ENCODE assay signal across 27 cellular contexts in genomic region chr9:4654084-4654483, GRCh38.
"Had no signal": no experiment of that assay in that cellular context is flagged by ENCODE, and none has a peak within 500 bp of the region (broad histone marks: within the 10 kb centered on the region; RNA-seq: fewer than 3 reads in every experiment).

No MANE protein-coding gene starts in this region.

- H3K9me3 Mint-ChIP-seq: neural crest cell; stimulated activated naive B cell treated with anti-CD40 and anti-IgM and Interleukin-4, amounts not matched to agents 10 μg/mL and 1 μg/mL and 100 μg/mL, for 72 hours; T-helper 2 cell treated with Interferon-gamma antibody and Interleukin-4, amounts not matched to agents 5 μg/mL and 100 μg/mL, for 36 hours had no signal

- H3K27ac ChIP-seq: colonic mucosa, left ventricle myocardium inferior, parathyroid adenoma, psoas muscle, sigmoid colon, tibial nerve had no signal

- H3K36me3 ChIP-seq: colonic mucosa, left ventricle myocardium inferior, sigmoid colon had no signal

- H3K4me1 ChIP-seq: colonic mucosa, left ventricle myocardium inferior, parathyroid adenoma, psoas muscle, sigmoid colon, tibial nerve had no signal

- H3K36me3 Mint-ChIP-seq: stimulated activated naive B cell treated with anti-CD40 and anti-IgM and Interleukin-4, amounts not matched to agents 10 μg/mL and 1 μg/mL and 100 μg/mL, for 72 hours had no signal

- H3K4me3 ChIP-seq: colonic mucosa, left ventricle myocardium inferior, psoas muscle, sigmoid colon, tibial nerve had no signal

- H3K9me3 ChIP-seq: colonic mucosa, left ventricle myocardium inferior, psoas muscle, sigmoid colon, tibial nerve had no signal

- H3K27me3 ChIP-seq: colonic mucosa, sigmoid colon, tibial nerve had no signal

- FAIRE-seq: bronchial epithelial cell, frontal cortex, small intestine had no signal

- DNase-seq: activated CD4-positive, alpha-beta T cell treated with anti-CD3 and anti-CD28 coated beads for 4 hours; activated CD4-positive, alpha-beta T cell treated with anti-CD3 and anti-CD28 coated beads, Interleukin-2, amount 50 U/mL, for 48 hours; activated CD4-positive, CD25-positive, alpha-beta regulatory T cell; activated naive CD4-positive, alpha-beta T cell treated with Interleukin-2 at 50 U/mL for 16 hours; activated T-cell treated with anti-CD3 and anti-CD28 coated beads, Interleukin-2, amount 50 U/mL, for 48 hours; anterior cingulate cortex; cerebellar nuclear complex; colonic mucosa; effector CD8-positive, alpha-beta T cell; glutamatergic neuron; islet precursor cell; left ventricle myocardium inferior; occipital lobe; psoas muscle; sigmoid colon; small intestine; stimulated activated CD4-positive, alpha-beta T cell treated with anti-CD3 and anti-CD28 coated beads, Interleukin-4, amount 100 ng/mL, for 4 hours; stimulated activated CD8-positive, alpha-beta memory T cell treated with anti-CD3 and anti-CD28 coated beads, Interleukin-4, amount 100 ng/mL, for 48 hours; stimulated activated naive B cell treated with anti-CD40 and anti-IgM and Interleukin-4, amounts not matched to agents 10 μg/mL and 1 μg/mL and 100 μg/mL, for 72 hours; T-helper 1 cell had no signal

- H3K4me1 Mint-ChIP-seq: neural crest cell; stimulated activated naive B cell treated with anti-CD40 and anti-IgM and Interleukin-4, amounts not matched to agents 10 μg/mL and 1 μg/mL and 100 μg/mL, for 72 hours had no signal

- H3K9ac ChIP-seq: parathyroid adenoma had no signal

- H3K79me2 ChIP-seq: parathyroid adenoma had no signal

- H2AFZ ChIP-seq: parathyroid adenoma had no signal

- H3K27ac Mint-ChIP-seq: activated naive CD8-positive, alpha-beta T cell; stimulated activated naive B cell treated with anti-CD40 and anti-IgM and Interleukin-4, amounts not matched to agents 10 μg/mL and 1 μg/mL and 100 μg/mL, for 72 hours; T-helper 2 cell treated with Interferon-gamma antibody and Interleukin-4, amounts not matched to agents 5 μg/mL and 100 μg/mL, for 36 hours had no signal

- ATAC-seq: psoas muscle; stimulated activated naive B cell treated with anti-CD40 and anti-IgM and Interleukin-4, amounts not matched to agents 10 μg/mL and 1 μg/mL and 100 μg/mL, for 72 hours had no signal

- H3K4me3 Mint-ChIP-seq: activated naive CD8-positive, alpha-beta T cell; neural crest cell; stimulated activated naive B cell treated with anti-CD40 and anti-IgM and Interleukin-4, amounts not matched to agents 10 μg/mL and 1 μg/mL and 100 μg/mL, for 72 hours; T-helper 2 cell treated with Interferon-gamma antibody and Interleukin-4, amounts not matched to agents 5 μg/mL and 100 μg/mL, for 36 hours had no signal
